In the genomic region with DNA sequence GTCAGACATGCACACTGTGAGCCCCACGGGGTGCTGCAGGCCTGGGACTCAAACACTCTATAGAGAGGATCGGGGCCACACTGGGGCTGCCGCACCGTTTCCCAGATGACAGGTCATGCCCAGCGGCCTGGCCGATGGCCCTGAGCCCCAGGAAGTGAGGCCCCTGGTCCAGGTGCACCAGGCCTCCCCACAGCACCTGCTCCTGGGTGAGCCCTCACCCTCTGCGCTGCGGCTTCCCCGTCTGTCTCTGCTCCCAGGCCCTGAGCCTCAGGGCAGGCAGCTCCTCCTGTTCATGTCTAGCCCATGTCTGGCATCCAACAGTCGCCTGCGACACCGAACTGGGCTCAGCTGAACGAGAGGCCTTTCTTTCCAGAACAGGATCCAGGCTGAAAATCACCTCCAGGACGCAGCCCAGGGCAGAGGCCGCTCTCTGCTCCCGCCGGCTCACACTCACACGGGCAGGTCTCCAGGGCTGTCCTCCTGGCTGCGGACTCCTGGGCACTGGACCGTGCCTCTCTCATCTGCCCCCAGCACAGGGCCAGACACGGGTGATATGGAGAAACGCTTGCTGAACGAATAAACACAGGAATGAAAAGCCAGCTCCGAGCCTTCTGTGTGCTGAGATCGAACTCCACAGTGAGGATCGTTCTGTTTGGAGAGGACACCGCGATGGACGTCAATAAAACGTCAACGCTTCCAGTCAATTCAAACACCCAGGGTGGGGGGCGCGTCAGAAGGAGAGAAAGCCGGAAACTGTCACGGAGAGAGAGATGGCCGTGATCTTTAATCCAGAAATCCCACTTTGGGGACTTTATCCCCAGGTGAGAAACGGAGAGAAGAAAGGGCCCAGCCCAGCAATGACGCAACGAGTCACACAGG, we compare ENCODE assay signal across 1 cellular context.
A peak's percentile ranks its signal among the peaks of the same experiment; 100 is the strongest.
TF ChIP-seq lines count a peak whose summit lies in the region.

No MANE protein-coding gene starts in this region.

TF ChIP-seq in HepG2, 621 proteins besides CTCF, POLR2A, EP300 and RAD21 (continued from another document and continues in another):
- TF ChIP-seq, protein P1, sequence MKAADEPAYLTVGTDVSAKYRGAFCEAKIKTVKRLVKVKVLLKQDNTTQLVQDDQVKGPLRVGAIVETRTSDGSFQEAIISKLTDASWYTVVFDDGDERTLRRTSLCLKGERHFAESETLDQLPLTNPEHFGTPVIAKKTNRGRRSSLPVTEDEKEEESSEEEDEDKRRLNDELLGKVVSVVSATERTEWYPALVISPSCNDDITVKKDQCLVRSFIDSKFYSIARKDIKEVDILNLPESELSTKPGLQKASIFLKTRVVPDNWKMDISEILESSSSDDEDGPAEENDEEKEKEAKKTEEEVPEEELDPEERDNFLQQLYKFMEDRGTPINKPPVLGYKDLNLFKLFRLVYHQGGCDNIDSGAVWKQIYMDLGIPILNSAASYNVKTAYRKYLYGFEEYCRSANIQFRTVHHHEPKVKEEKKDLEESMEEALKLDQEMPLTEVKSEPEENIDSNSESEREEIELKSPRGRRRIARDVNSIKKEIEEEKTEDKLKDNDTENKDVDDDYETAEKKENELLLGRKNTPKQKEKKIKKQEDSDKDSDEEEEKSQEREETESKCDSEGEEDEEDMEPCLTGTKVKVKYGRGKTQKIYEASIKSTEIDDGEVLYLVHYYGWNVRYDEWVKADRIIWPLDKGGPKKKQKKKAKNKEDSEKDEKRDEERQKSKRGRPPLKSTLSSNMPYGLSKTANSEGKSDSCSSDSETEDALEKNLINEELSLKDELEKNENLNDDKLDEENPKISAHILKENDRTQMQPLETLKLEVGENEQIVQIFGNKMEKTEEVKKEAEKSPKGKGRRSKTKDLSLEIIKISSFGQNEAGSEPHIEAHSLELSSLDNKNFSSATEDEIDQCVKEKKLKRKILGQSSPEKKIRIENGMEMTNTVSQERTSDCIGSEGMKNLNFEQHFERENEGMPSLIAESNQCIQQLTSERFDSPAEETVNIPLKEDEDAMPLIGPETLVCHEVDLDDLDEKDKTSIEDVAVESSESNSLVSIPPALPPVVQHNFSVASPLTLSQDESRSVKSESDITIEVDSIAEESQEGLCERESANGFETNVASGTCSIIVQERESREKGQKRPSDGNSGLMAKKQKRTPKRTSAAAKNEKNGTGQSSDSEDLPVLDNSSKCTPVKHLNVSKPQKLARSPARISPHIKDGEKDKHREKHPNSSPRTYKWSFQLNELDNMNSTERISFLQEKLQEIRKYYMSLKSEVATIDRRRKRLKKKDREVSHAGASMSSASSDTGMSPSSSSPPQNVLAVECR (CRISPR knock-in tag; IDR thresholded peaks at IDR 0.05; ENCODE audit: borderline replicate concordance): no peak
- TF ChIP-seq ZKSCAN8 (CRISPR knock-in tag; IDR thresholded peaks at IDR 0.05; ENCODE audit: borderline replicate concordance) (no peak), ZNF33A (CRISPR knock-in tag; IDR thresholded peaks at IDR 0.05; ENCODE audit: borderline replicate concordance) (no peak), MED1 (CRISPR knock-in tag; IDR thresholded peaks at IDR 0.05) (peak; percentile 37; the same call in 1 of the 2 replicates), ZSCAN22 (CRISPR knock-in tag; IDR thresholded peaks at IDR 0.05) (no peak), NFE2 (CRISPR knock-in tag; IDR thresholded peaks at IDR 0.05) (no peak), CENPX (CRISPR knock-in tag; IDR thresholded peaks at IDR 0.05) (no peak), NFE2L1 (CRISPR knock-in tag; IDR thresholded peaks at IDR 0.05; ENCODE audit: borderline replicate concordance) (no peak), KLF11 (CRISPR knock-in tag; IDR thresholded peaks at IDR 0.05) (no peak), PHB2 (IDR thresholded peaks at IDR 0.05; ENCODE audit: partially characterized antibody) (no peak), MEIS2 (CRISPR knock-in tag; IDR thresholded peaks at IDR 0.05) (0 out of 2 replicates have a peak, but pooled peaks have one; percentile 52), CEBPB (IDR thresholded peaks at IDR 0.05; ENCODE audit: borderline replicate concordance, low read depth, low read length) (peak; percentile 72; the same call in 1 of the 2 replicates), YEATS2 (CRISPR knock-in tag; IDR thresholded peaks at IDR 0.05; ENCODE audit: borderline replicate concordance) (no peak), ZNF598 (CRISPR knock-in tag; IDR thresholded peaks at IDR 0.05; ENCODE audit: borderline replicate concordance) (peak; percentile 82; the same call in 1 of the 2 replicates), HES4 (CRISPR knock-in tag; IDR thresholded peaks at IDR 0.05; ENCODE audit: borderline replicate concordance) (no peak), YEATS4 (CRISPR knock-in tag; IDR thresholded peaks at IDR 0.05; ENCODE audit: borderline replicate concordance) (no peak; the same call in 1 of the 2 replicates), HNF4A (CRISPR knock-in tag; IDR thresholded peaks at IDR 0.05) (0 out of 2 replicates have a peak, but pooled peaks have one; percentile 22), TMF1 (CRISPR knock-in tag; IDR thresholded peaks at IDR 0.05; ENCODE audit: low read depth) (no peak), ZNF546 (CRISPR knock-in tag; conservative IDR thresholded peaks at IDR 0.05) (no peak), ZNF761 (CRISPR knock-in tag; conservative IDR thresholded peaks at IDR 0.05) (no peak), SRSF9 (IDR thresholded peaks at IDR 0.05; ENCODE audit: borderline replicate concordance, insufficient read depth, low read depth, low read length, poor library complexity, severe bottlenecking) (no peak), SALL2 (CRISPR knock-in tag; IDR thresholded peaks at IDR 0.05) (no peak), PTBP1 (IDR thresholded peaks at IDR 0.05; ENCODE audit: low read depth, low read length, poor library complexity, severe bottlenecking) (no peak), SAP130 (CRISPR knock-in tag; IDR thresholded peaks at IDR 0.05; ENCODE audit: low read depth) (0 out of 2 replicates have a peak, but pooled peaks have one; percentile 14)
- TF ChIP-seq, protein P2, sequence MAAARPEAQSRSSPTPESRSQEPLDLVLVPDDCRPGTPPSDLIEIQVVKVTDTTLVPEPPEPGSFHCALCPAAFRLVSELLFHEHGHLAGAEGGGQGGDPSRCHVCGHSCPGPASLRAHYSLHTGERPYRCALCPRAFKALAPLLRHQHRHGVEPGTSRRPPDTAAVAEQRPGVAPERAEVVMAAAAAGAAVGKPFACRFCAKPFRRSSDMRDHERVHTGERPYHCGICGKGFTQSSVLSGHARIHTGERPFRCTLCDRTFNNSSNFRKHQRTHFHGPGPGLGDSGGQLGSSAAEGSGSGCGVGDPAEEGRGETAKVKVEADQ (CRISPR knock-in tag; IDR thresholded peaks at IDR 0.05; ENCODE audit: borderline replicate concordance): 0 out of 2 replicates have a peak, but pooled peaks have one; percentile 31
- TF ChIP-seq, protein P3, sequence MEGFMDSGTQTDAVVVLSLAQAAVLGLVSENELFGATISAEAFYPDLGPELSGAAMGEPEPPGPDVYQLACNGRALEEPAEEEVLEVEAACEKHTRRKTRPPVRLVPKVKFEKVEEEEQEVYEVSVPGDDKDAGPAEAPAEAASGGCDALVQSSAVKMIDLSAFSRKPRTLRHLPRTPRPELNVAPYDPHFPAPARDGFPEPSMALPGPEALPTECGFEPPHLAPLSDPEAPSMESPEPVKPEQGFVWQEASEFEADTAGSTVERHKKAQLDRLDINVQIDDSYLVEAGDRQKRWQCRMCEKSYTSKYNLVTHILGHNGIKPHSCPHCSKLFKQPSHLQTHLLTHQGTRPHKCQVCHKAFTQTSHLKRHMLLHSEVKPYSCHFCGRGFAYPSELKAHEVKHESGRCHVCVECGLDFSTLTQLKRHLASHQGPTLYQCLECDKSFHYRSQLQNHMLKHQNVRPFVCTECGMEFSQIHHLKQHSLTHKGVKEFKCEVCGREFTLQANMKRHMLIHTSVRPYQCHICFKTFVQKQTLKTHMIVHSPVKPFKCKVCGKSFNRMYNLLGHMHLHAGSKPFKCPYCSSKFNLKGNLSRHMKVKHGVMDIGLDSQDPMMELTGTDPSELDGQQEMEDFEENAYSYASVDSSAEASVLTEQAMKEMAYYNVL (CRISPR knock-in tag; IDR thresholded peaks at IDR 0.05; ENCODE audit: borderline replicate concordance): peak; percentile 43; the same call in 1 of the 2 replicates
- TF ChIP-seq, protein P4, sequence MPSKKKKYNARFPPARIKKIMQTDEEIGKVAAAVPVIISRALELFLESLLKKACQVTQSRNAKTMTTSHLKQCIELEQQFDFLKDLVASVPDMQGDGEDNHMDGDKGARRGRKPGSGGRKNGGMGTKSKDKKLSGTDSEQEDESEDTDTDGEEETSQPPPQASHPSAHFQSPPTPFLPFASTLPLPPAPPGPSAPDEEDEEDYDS (CRISPR knock-in tag; IDR thresholded peaks at IDR 0.05): no peak
- TF ChIP-seq, protein P5, sequence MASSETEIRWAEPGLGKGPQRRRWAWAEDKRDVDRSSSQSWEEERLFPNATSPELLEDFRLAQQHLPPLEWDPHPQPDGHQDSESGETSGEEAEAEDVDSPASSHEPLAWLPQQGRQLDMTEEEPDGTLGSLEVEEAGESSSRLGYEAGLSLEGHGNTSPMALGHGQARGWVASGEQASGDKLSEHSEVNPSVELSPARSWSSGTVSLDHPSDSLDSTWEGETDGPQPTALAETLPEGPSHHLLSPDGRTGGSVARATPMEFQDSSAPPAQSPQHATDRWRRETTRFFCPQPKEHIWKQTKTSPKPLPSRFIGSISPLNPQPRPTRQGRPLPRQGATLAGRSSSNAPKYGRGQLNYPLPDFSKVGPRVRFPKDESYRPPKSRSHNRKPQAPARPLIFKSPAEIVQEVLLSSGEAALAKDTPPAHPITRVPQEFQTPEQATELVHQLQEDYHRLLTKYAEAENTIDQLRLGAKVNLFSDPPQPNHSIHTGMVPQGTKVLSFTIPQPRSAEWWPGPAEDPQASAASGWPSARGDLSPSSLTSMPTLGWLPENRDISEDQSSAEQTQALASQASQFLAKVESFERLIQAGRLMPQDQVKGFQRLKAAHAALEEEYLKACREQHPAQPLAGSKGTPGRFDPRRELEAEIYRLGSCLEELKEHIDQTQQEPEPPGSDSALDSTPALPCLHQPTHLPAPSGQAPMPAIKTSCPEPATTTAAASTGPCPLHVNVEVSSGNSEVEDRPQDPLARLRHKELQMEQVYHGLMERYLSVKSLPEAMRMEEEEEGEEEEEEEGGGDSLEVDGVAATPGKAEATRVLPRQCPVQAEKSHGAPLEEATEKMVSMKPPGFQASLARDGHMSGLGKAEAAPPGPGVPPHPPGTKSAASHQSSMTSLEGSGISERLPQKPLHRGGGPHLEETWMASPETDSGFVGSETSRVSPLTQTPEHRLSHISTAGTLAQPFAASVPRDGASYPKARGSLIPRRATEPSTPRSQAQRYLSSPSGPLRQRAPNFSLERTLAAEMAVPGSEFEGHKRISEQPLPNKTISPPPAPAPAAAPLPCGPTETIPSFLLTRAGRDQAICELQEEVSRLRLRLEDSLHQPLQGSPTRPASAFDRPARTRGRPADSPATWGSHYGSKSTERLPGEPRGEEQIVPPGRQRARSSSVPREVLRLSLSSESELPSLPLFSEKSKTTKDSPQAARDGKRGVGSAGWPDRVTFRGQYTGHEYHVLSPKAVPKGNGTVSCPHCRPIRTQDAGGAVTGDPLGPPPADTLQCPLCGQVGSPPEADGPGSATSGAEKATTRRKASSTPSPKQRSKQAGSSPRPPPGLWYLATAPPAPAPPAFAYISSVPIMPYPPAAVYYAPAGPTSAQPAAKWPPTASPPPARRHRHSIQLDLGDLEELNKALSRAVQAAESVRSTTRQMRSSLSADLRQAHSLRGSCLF (CRISPR knock-in tag; IDR thresholded peaks at IDR 0.05; ENCODE audit: borderline replicate concordance): no peak
- TF ChIP-seq, protein P6, sequence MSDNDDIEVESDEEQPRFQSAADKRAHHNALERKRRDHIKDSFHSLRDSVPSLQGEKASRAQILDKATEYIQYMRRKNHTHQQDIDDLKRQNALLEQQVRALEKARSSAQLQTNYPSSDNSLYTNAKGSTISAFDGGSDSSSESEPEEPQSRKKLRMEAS (IDR thresholded peaks at IDR 0.05): 0 out of 2 replicates have a peak, but pooled peaks have one; percentile 1
- TF ChIP-seq, protein P7, sequence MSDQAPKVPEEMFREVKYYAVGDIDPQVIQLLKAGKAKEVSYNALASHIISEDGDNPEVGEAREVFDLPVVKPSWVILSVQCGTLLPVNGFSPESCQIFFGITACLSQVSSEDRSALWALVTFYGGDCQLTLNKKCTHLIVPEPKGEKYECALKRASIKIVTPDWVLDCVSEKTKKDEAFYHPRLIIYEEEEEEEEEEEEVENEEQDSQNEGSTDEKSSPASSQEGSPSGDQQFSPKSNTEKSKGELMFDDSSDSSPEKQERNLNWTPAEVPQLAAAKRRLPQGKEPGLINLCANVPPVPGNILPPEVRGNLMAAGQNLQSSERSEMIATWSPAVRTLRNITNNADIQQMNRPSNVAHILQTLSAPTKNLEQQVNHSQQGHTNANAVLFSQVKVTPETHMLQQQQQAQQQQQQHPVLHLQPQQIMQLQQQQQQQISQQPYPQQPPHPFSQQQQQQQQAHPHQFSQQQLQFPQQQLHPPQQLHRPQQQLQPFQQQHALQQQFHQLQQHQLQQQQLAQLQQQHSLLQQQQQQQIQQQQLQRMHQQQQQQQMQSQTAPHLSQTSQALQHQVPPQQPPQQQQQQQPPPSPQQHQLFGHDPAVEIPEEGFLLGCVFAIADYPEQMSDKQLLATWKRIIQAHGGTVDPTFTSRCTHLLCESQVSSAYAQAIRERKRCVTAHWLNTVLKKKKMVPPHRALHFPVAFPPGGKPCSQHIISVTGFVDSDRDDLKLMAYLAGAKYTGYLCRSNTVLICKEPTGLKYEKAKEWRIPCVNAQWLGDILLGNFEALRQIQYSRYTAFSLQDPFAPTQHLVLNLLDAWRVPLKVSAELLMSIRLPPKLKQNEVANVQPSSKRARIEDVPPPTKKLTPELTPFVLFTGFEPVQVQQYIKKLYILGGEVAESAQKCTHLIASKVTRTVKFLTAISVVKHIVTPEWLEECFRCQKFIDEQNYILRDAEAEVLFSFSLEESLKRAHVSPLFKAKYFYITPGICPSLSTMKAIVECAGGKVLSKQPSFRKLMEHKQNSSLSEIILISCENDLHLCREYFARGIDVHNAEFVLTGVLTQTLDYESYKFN (CRISPR knock-in tag; conservative IDR thresholded peaks at IDR 0.05): peak; percentile 68
- TF ChIP-seq, protein P8, sequence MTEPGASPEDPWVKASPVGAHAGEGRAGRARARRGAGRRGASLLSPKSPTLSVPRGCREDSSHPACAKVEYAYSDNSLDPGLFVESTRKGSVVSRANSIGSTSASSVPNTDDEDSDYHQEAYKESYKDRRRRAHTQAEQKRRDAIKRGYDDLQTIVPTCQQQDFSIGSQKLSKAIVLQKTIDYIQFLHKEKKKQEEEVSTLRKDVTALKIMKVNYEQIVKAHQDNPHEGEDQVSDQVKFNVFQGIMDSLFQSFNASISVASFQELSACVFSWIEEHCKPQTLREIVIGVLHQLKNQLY (CRISPR knock-in tag; IDR thresholded peaks at IDR 0.05): no peak
- TF ChIP-seq, protein P9, sequence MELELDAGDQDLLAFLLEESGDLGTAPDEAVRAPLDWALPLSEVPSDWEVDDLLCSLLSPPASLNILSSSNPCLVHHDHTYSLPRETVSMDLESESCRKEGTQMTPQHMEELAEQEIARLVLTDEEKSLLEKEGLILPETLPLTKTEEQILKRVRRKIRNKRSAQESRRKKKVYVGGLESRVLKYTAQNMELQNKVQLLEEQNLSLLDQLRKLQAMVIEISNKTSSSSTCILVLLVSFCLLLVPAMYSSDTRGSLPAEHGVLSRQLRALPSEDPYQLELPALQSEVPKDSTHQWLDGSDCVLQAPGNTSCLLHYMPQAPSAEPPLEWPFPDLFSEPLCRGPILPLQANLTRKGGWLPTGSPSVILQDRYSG (CRISPR knock-in tag; IDR thresholded peaks at IDR 0.05): no peak
- TF ChIP-seq, protein P10, sequence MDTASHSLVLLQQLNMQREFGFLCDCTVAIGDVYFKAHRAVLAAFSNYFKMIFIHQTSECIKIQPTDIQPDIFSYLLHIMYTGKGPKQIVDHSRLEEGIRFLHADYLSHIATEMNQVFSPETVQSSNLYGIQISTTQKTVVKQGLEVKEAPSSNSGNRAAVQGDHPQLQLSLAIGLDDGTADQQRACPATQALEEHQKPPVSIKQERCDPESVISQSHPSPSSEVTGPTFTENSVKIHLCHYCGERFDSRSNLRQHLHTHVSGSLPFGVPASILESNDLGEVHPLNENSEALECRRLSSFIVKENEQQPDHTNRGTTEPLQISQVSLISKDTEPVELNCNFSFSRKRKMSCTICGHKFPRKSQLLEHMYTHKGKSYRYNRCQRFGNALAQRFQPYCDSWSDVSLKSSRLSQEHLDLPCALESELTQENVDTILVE (CRISPR knock-in tag; IDR thresholded peaks at IDR 0.05): no peak
